In genomic region chr1:235336903-235337302, GRCh38 we compare ENCODE assay signal across 13 cellular contexts. TPM values are rescaled to one million over a fixed set of nuclear protein-coding genes. Genes with fewer than 3 reads are reported as not detected.
DNase-seq lines count a peak whose midpoint lies in the region; ATAC-seq lines count a peak whose summit lies in the region.
"Had no signal": no experiment of that assay in that cellular context is flagged by ENCODE, and none has a peak within 500 bp of the region (broad histone marks: within the 10 kb centered on the region; RNA-seq: fewer than 3 reads in every experiment).

No MANE protein-coding gene starts in this region.

- peak overlapping the region; percentile 48 for H3K4me3 Mint-ChIP-seq in activated T-cell treated with anti-CD3 and anti-CD28 coated beads, Interleukin-2, amount 50 U/mL, for 4 hours
- H3K4me3 Mint-ChIP-seq in activated CD4-positive, alpha-beta memory T cell treated with anti-CD3 and anti-CD28 coated beads for 36 hours = peak overlapping the region; percentile 50
- H3K4me3 Mint-ChIP-seq in stimulated activated memory B cell treated with anti-CD40 and anti-IgM and Interleukin-4, amounts not matched to agents 10 μg/mL and 1 μg/mL and 100 μg/mL, for 72 hours = no peak overlapping the region
- H3K4me3 Mint-ChIP-seq: mesothelial cell of epicardium had no signal

- H3K4me3 ChIP-seq in right cardiac atrium (ENCODE audit: low read length) (no peak overlapping the region), mesendoderm (ENCODE audit: low read length) (no peak overlapping the region)
- H3K4me3 ChIP-seq: SK-N-MC, suprapubic skin had no signal

- DNase-seq in activated T-cell treated with anti-CD3 and anti-CD28 coated beads, Interleukin-2, amount 50 U/mL, for 4 hours = no peak
- no peak for DNase-seq in activated T-cell treated with anti-CD3 and anti-CD28 coated beads, Interleukin-2, amount 50 U/mL, for 48 hours
- DNase-seq in activated CD4-positive, alpha-beta memory T cell treated with anti-CD3 and anti-CD28 coated beads for 36 hours = no peak
- DNase-seq in right cardiac atrium (no peak), mesendoderm (no peak), DMS114 treated with DMSO at 0.1 percent for 48 hours (lab: John Stamatoyannopoulos, UW; ENCODE audit: unreplicated experiment) (no peak)
- DNase-seq: activated gamma-delta T cell treated with Interleukin-2 at 50 U/mL for 16 hours, NCI-H146 had no signal

- H3K4me2 ChIP-seq in mesendoderm (ENCODE audit: low read length) = no peak overlapping the region

- H3K9me3 Mint-ChIP-seq in activated T-cell treated with anti-CD3 and anti-CD28 coated beads, Interleukin-2, amount 50 U/mL, for 4 hours = no peaks in the 10 kb centered on the region
- H3K9me3 Mint-ChIP-seq in activated CD4-positive, alpha-beta memory T cell treated with anti-CD3 and anti-CD28 coated beads for 36 hours = no peaks in the 10 kb centered on the region
- H3K9me3 Mint-ChIP-seq in stimulated activated memory B cell treated with anti-CD40 and anti-IgM and Interleukin-4, amounts not matched to agents 10 μg/mL and 1 μg/mL and 100 μg/mL, for 72 hours = no peaks in the 10 kb centered on the region
- H3K9me3 Mint-ChIP-seq: mesothelial cell of epicardium had no signal

- peaks cover 22% of the 10 kb centered on the region for H3K4me1 Mint-ChIP-seq in activated T-cell treated with anti-CD3 and anti-CD28 coated beads, Interleukin-2, amount 50 U/mL, for 4 hours (ENCODE audit: low read depth)
- H3K4me1 Mint-ChIP-seq in activated CD4-positive, alpha-beta memory T cell treated with anti-CD3 and anti-CD28 coated beads for 36 hours (ENCODE audit: low read depth) = peaks cover 25% of the 10 kb centered on the region
- H3K4me1 Mint-ChIP-seq in stimulated activated memory B cell treated with anti-CD40 and anti-IgM and Interleukin-4, amounts not matched to agents 10 μg/mL and 1 μg/mL and 100 μg/mL, for 72 hours = peaks cover 14% of the 10 kb centered on the region

- H2AK5ac ChIP-seq in mesendoderm (ENCODE audit: low read length) = no peak overlapping the region

- WGBS in right cardiac atrium = 71% methylated on average over 4 of the region's 4 CpGs
- no CpG with 5 or more reads among the region's 4 CpGs for WGBS in mesendoderm (ENCODE audit: extremely low coverage, insufficient coverage, low lambda C conversion rate)

- intact Hi-C loops in activated CD4-positive, alpha-beta memory T cell treated with anti-CD3 and anti-CD28 coated beads for 36 hours (cut with micrococcal nuclease) = no loop called here
- intact Hi-C loops in right cardiac atrium (cut with DNase I) = loop anchor here in 1 of 4 donors (10.0 kb wide), 1 partner anchor 82 kb away; no protein-coding TSS in a partner anchor

- no peak overlapping the region for H4K5ac ChIP-seq in mesendoderm (ENCODE audit: low read length)

- H3K79me1 ChIP-seq in mesendoderm (ENCODE audit: low read length) = no peaks in the 10 kb centered on the region

- H3K56ac ChIP-seq in mesendoderm (ENCODE audit: low read length) = no peak overlapping the region

- POLR2A ChIA-PET in activated CD4-positive, alpha-beta memory T cell treated with anti-CD3 and anti-CD28 coated beads for 36 hours (lab: Charles Lee) = no interaction called here

- H2BK15ac ChIP-seq in mesendoderm (replicated peaks; ENCODE audit: low read depth) = no peak overlapping the region

- H3K36me3 Mint-ChIP-seq in activated T-cell treated with anti-CD3 and anti-CD28 coated beads, Interleukin-2, amount 50 U/mL, for 4 hours (ENCODE audit: insufficient read depth) = peaks cover 13% of the 10 kb centered on the region
- peaks cover 10% of the 10 kb centered on the region for H3K36me3 Mint-ChIP-seq in activated CD4-positive, alpha-beta memory T cell treated with anti-CD3 and anti-CD28 coated beads for 36 hours
- H3K36me3 Mint-ChIP-seq in stimulated activated memory B cell treated with anti-CD40 and anti-IgM and Interleukin-4, amounts not matched to agents 10 μg/mL and 1 μg/mL and 100 μg/mL, for 72 hours = peaks cover 19% of the 10 kb centered on the region

- no peaks in the 10 kb centered on the region for H3K27me3 ChIP-seq in right cardiac atrium (ENCODE audit: control insufficient read depth, insufficient read depth)
- no peaks in the 10 kb centered on the region for H3K27me3 ChIP-seq in mesendoderm (ENCODE audit: insufficient read depth, low read length, poor library complexity)
- H3K27me3 ChIP-seq: suprapubic skin had no signal

- no peak overlapping the region for H2BK120ac ChIP-seq in mesendoderm (ENCODE audit: low read depth, low read length)

- H2BK5ac ChIP-seq in mesendoderm (ENCODE audit: low read length) = no peak overlapping the region

- peak; percentile 85 to 87 for ATAC-seq in activated T-cell treated with anti-CD3 and anti-CD28 coated beads, Interleukin-2, amount 50 U/mL, for 4 hours
- peak; percentile 78 to 89 for ATAC-seq in right cardiac atrium
- no peak for ATAC-seq in stimulated activated memory B cell treated with anti-CD40 and anti-IgM and Interleukin-4, amounts not matched to agents 10 μg/mL and 1 μg/mL and 100 μg/mL, for 72 hours
- no peak for ATAC-seq in GM18909 (IDR thresholded peaks at IDR 0.05; ENCODE audit: poor library complexity, unreplicated experiment)

- no peak overlapping the region for H4K8ac ChIP-seq in mesendoderm (ENCODE audit: low read depth, low read length)

- no peak overlapping the region for H3K27ac ChIP-seq in right cardiac atrium (ENCODE audit: low read length)
- H3K27ac ChIP-seq in mesendoderm (ENCODE audit: low read depth, low read length) = no peak overlapping the region
- H3K27ac ChIP-seq: SK-N-MC, suprapubic skin had no signal

- H3K23ac ChIP-seq in mesendoderm (ENCODE audit: low read length) = no peak overlapping the region

- peaks cover 2% of the 10 kb centered on the region for H3K79me2 ChIP-seq in mesendoderm (ENCODE audit: control insufficient read depth, insufficient read depth, low read length)

- H3K4ac ChIP-seq in mesendoderm (ENCODE audit: low read depth, low read length) = no peak overlapping the region

- H3K9ac ChIP-seq in mesendoderm (ENCODE audit: low read length) = no peak overlapping the region

- no peaks in the 10 kb centered on the region for H3K9me3 ChIP-seq in right cardiac atrium (ENCODE audit: control insufficient read depth, low read length)
- H3K9me3 ChIP-seq: suprapubic skin had no signal

- no peak overlapping the region for H3K18ac ChIP-seq in mesendoderm (ENCODE audit: low read length)

- no peaks in the 10 kb centered on the region for H3K36me3 ChIP-seq in mesendoderm (ENCODE audit: control insufficient read depth, insufficient read depth, low read length)

- H3K27me3 Mint-ChIP-seq in activated T-cell treated with anti-CD3 and anti-CD28 coated beads, Interleukin-2, amount 50 U/mL, for 4 hours (ENCODE audit: low read depth) = no peaks in the 10 kb centered on the region
- H3K27me3 Mint-ChIP-seq in activated CD4-positive, alpha-beta memory T cell treated with anti-CD3 and anti-CD28 coated beads for 36 hours = no peaks in the 10 kb centered on the region
- no peaks in the 10 kb centered on the region for H3K27me3 Mint-ChIP-seq in stimulated activated memory B cell treated with anti-CD40 and anti-IgM and Interleukin-4, amounts not matched to agents 10 μg/mL and 1 μg/mL and 100 μg/mL, for 72 hours

- peak overlapping the region; percentile 56 for H3K27ac Mint-ChIP-seq in activated CD4-positive, alpha-beta memory T cell treated with anti-CD3 and anti-CD28 coated beads for 36 hours
- H3K27ac Mint-ChIP-seq in stimulated activated memory B cell treated with anti-CD40 and anti-IgM and Interleukin-4, amounts not matched to agents 10 μg/mL and 1 μg/mL and 100 μg/mL, for 72 hours = peak overlapping the region; percentile 46
- H3K27ac Mint-ChIP-seq: mesothelial cell of epicardium had no signal

- H3K4me1 ChIP-seq in right cardiac atrium (ENCODE audit: control insufficient read depth, insufficient read depth, low read length) (no peaks in the 10 kb centered on the region), mesendoderm (ENCODE audit: control insufficient read depth, low read depth, low read length) (no peaks in the 10 kb centered on the region)

- CTCF ChIA-PET in activated CD4-positive, alpha-beta memory T cell treated with anti-CD3 and anti-CD28 coated beads for 36 hours (lab: Charles Lee) = interaction anchor here (1.4 kb wide), 2 partner anchors 80 to 84 kb away, joined by 4 to 5 read pairs; no protein-coding TSS in a partner anchor

RNA-seq across cellular contexts. Expression of gene GGPS1, which starts 8.5 kb away (rescaled TPM):
- total RNA-seq in activated T-cell treated with anti-CD3 and anti-CD28 coated beads, Interleukin-2, amount 50 U/mL, for 4 hours = 10 to 100 TPM; 20.9 to 21.9 (median 21.5) TPM
- 10 to 100 TPM; 36.1 to 37.5 TPM for total RNA-seq in activated CD4-positive, alpha-beta memory T cell treated with anti-CD3 and anti-CD28 coated beads for 36 hours
- total RNA-seq in right cardiac atrium = 10 to 100 TPM; 29.7 to 33.5 (median 31.0) TPM
- 22.0 TPM for polyA plus RNA-seq in right cardiac atrium
- 28.7 TPM for polyA plus RNA-seq in mesendoderm (2013, experiment 1 of 2)
- 27.1 TPM for polyA plus RNA-seq in mesendoderm (2013, experiment 2 of 2)

RNA-seq across cellular contexts. Expression of gene ARID4B, which starts 8.9 kb away (rescaled TPM):
- 10 to 100 TPM; 26.9 to 41.5 (median 36.4) TPM for total RNA-seq in activated T-cell treated with anti-CD3 and anti-CD28 coated beads, Interleukin-2, amount 50 U/mL, for 4 hours
- 10 to 100 TPM; 41.3 to 44.8 TPM for total RNA-seq in activated CD4-positive, alpha-beta memory T cell treated with anti-CD3 and anti-CD28 coated beads for 36 hours
- 10 to 100 TPM; 18.4 to 22.4 (median 21.1) TPM for total RNA-seq in right cardiac atrium
- 10.8 TPM for polyA plus RNA-seq in right cardiac atrium
- polyA plus RNA-seq in mesendoderm (2013, experiment 1 of 2) = 14.8 TPM
- polyA plus RNA-seq in mesendoderm (2013, experiment 2 of 2) = 15.0 TPM

RNA-seq across cellular contexts. Expression of gene TBCE, which starts 30.3 kb away (rescaled TPM):
- 10 to 100 TPM; 20.4 to 24.7 (median 23.9) TPM for total RNA-seq in activated T-cell treated with anti-CD3 and anti-CD28 coated beads, Interleukin-2, amount 50 U/mL, for 4 hours
- total RNA-seq in activated CD4-positive, alpha-beta memory T cell treated with anti-CD3 and anti-CD28 coated beads for 36 hours = 10 to 100 TPM; 22.7 to 26.3 TPM
- total RNA-seq in right cardiac atrium = 10 to 100 TPM; 13.3 to 22.3 (median 17.9) TPM
- 17.2 TPM for polyA plus RNA-seq in right cardiac atrium
- polyA plus RNA-seq in mesendoderm (2013, experiment 1 of 2) = 46.4 TPM
- 47.4 TPM for polyA plus RNA-seq in mesendoderm (2013, experiment 2 of 2)

Comparison
In these comparisons a context has a peak if more than half of its experiments do, and no peak if none do; other contexts are left out.
1. ATAC-seq: peak in activated T-cell treated with anti-CD3 and anti-CD28 coated beads, Interleukin-2, amount 50 U/mL, for 4 hours (2 of 2) and right cardiac atrium (2 of 2); none in stimulated activated memory B cell treated with anti-CD40 and anti-IgM and Interleukin-4, amounts not matched to agents 10 μg/mL and 1 μg/mL and 100 μg/mL, for 72 hours (single experiment) and GM18909 (single experiment).